In genomic region chr3:141235661-141236171, GRCh38 we compare ENCODE assay signal across 17 cellular contexts. TPM values are rescaled to one million over a fixed set of nuclear protein-coding genes. Genes with fewer than 3 reads are reported as not detected.
DNase-seq lines count a peak whose midpoint lies in the region; ATAC-seq, FAIRE-seq and TF ChIP-seq lines count a peak whose summit lies in the region.
"Had no signal": no experiment of that assay in that cellular context is flagged by ENCODE, and none has a peak within 500 bp of the region (broad histone marks: within the 10 kb centered on the region; RNA-seq: fewer than 3 reads in every experiment).

No MANE protein-coding gene starts in this region.

- ATAC-seq in HepG2, result peak; percentile 70
- ATAC-seq in natural killer cell treated with Interleukin-12 subunit alpha and Interleukin-12 subunit beta and Interleukin-15 and Interleukin-18, amount 100 ng/mL, for 72 hours, result no peak
- ATAC-seq: left cardiac atrium; SK-N-SH treated with all-trans-retinoic acid at 6 μM for 48 hours; stimulated activated naive CD8-positive, alpha-beta T cell treated with anti-CD3 and anti-CD28 coated beads, Interleukin-15, amount 100 ng/mL, for 72 hours had no signal

- H3K4me3 Mint-ChIP-seq in activated T-helper 2 cell treated with anti-CD3 and anti-CD28 coated beads, Interferon-gamma antibody, Interleukin-2, Interleukin-4, amounts not matched to agents 10 μg/mL and 5 μg/mL and 100 μg/mL, durations not matched to agents 14 hours and 24 hours and 36 hours (ENCODE audit: low read depth), result no peak overlapping the region
- H3K4me3 Mint-ChIP-seq in natural killer cell treated with Interleukin-12 subunit alpha and Interleukin-12 subunit beta and Interleukin-15 and Interleukin-18, amount 100 ng/mL, for 72 hours, result no peak overlapping the region

- CTCF ChIA-PET in HepG2 (lab: Yijun Ruan, JAX; ENCODE audit: low intra/inter-chr PET ratio, low total read pairs), result interaction anchor here (1.4 to 1.8 kb wide), 2 partner anchors 20 to 43 kb away, joined by 14 to 15 read pairs; no protein-coding TSS in a partner anchor

- H3K27me3 ChIP-seq in HepG2 (ENCODE audit: control insufficient read depth in 1 of 2, insufficient read depth in 2 of 2, low read length in 2 of 2) (no peaks in the 10 kb centered on the region), MG63 (no peaks in the 10 kb centered on the region), GM23248 (replicated peaks; ENCODE audit: insufficient read depth) (no peaks in the 10 kb centered on the region)
- H3K27me3 ChIP-seq: uterus had no signal

- no peaks in the 10 kb centered on the region for H3K9me3 Mint-ChIP-seq in activated T-helper 2 cell treated with anti-CD3 and anti-CD28 coated beads, Interferon-gamma antibody, Interleukin-2, Interleukin-4, amounts not matched to agents 10 μg/mL and 5 μg/mL and 100 μg/mL, durations not matched to agents 14 hours and 24 hours and 36 hours
- no peaks in the 10 kb centered on the region for H3K9me3 Mint-ChIP-seq in natural killer cell treated with Interleukin-12 subunit alpha and Interleukin-12 subunit beta and Interleukin-15 and Interleukin-18, amount 100 ng/mL, for 72 hours
- H3K9me3 Mint-ChIP-seq: stimulated activated naive CD8-positive, alpha-beta T cell treated with anti-CD3 and anti-CD28 coated beads, Interleukin-15, amount 100 ng/mL, for 72 hours had no signal

- H3K9me2 ChIP-seq in GM23248 (ENCODE audit: insufficient read depth), result no peaks in the 10 kb centered on the region

- peaks cover 12% of the 10 kb centered on the region for H3F3A ChIP-seq in GM23248 (ENCODE audit: insufficient read depth)

- no peaks in the 10 kb centered on the region for H3K9me3 ChIP-seq in HepG2 (ENCODE audit: low read length)
- H3K9me3 ChIP-seq in MG63, result no peaks in the 10 kb centered on the region
- H3K9me3 ChIP-seq in GM23248 (ENCODE audit: low read depth), result no peaks in the 10 kb centered on the region
- H3K9me3 ChIP-seq: prostate gland, uterus had no signal

- H4K20me1 ChIP-seq in HepG2 (ENCODE audit: insufficient read depth, low read length) (no peaks in the 10 kb centered on the region), GM23248 (ENCODE audit: insufficient read depth) (no peaks in the 10 kb centered on the region)

- no peaks in the 10 kb centered on the region for H3K79me2 ChIP-seq in HepG2 (ENCODE audit: insufficient read depth, low read length)
- H3K79me2 ChIP-seq in GM23248 (ENCODE audit: insufficient read depth), result no peaks in the 10 kb centered on the region

- H3K27ac Mint-ChIP-seq in activated T-helper 2 cell treated with anti-CD3 and anti-CD28 coated beads, Interferon-gamma antibody, Interleukin-2, Interleukin-4, amounts not matched to agents 10 μg/mL and 5 μg/mL and 100 μg/mL, durations not matched to agents 14 hours and 24 hours and 36 hours, result peak overlapping the region; percentile 64
- H3K27ac Mint-ChIP-seq in natural killer cell treated with Interleukin-12 subunit alpha and Interleukin-12 subunit beta and Interleukin-15 and Interleukin-18, amount 100 ng/mL, for 72 hours, result no peak overlapping the region

- BruUV-seq in HepG2 (replicated peaks; lab: Mats Ljungman, UMichigan), result no TSS peak

- H3K27me3 Mint-ChIP-seq in activated T-helper 2 cell treated with anti-CD3 and anti-CD28 coated beads, Interferon-gamma antibody, Interleukin-2, Interleukin-4, amounts not matched to agents 10 μg/mL and 5 μg/mL and 100 μg/mL, durations not matched to agents 14 hours and 24 hours and 36 hours (ENCODE audit: low read depth), result no peaks in the 10 kb centered on the region
- H3K27me3 Mint-ChIP-seq in natural killer cell treated with Interleukin-12 subunit alpha and Interleukin-12 subunit beta and Interleukin-15 and Interleukin-18, amount 100 ng/mL, for 72 hours, result peaks cover 0 to 3% of the 10 kb centered on the region in 2 donors
- H3K27me3 Mint-ChIP-seq: stimulated activated naive CD8-positive, alpha-beta T cell treated with anti-CD3 and anti-CD28 coated beads, Interleukin-15, amount 100 ng/mL, for 72 hours had no signal

- H3K4me1 ChIP-seq in HepG2 (ENCODE audit: insufficient read depth, low read length) (peaks cover 72% of the 10 kb centered on the region), GM23248 (ENCODE audit: insufficient read depth) (peaks cover 19% of the 10 kb centered on the region)
- H3K4me1 ChIP-seq: prostate gland, uterus had no signal

- H3K36me3 ChIP-seq in HepG2 (replicated peaks in 1 of 2; ENCODE audit: control insufficient read depth in 1 of 2, insufficient read depth in 2 of 2, low read length in 2 of 2), result no peaks in the 10 kb centered on the region
- peaks cover 27% of the 10 kb centered on the region for H3K36me3 ChIP-seq in MG63
- H3K36me3 ChIP-seq in GM23248 (ENCODE audit: low read depth), result no peaks in the 10 kb centered on the region
- H3K36me3 ChIP-seq: prostate gland, uterus had no signal

- DNase-seq in ACHN (peak; percentile 39), HepG2 (ENCODE audit: low spot score) (peak; percentile 87), MG63 (no peak), GM23248 (no peak), posterior vena cava (ENCODE audit: low spot score) (no peak)
- no peak for DNase-seq in activated T-helper 2 cell treated with anti-CD3 and anti-CD28 coated beads, Interferon-gamma antibody, Interleukin-2, Interleukin-4, amounts not matched to agents 10 μg/mL and 5 μg/mL and 100 μg/mL, durations not matched to agents 14 hours and 24 hours and 36 hours (ENCODE audit: low spot score)
- DNase-seq in natural killer cell treated with Interleukin-12 subunit alpha and Interleukin-12 subunit beta and Interleukin-15 and Interleukin-18, amount 100 ng/mL, for 72 hours (ENCODE audit: low spot score), result no peak
- DNase-seq: activated naive CD4-positive, alpha-beta T cell treated with anti-CD3 and anti-CD28 coated beads, Interleukin-2, amount 50 U/mL, for 16 hours; hypothalamus; left cardiac atrium; NCI-H2081; NCI-H526; stimulated activated naive CD8-positive, alpha-beta T cell treated with anti-CD3 and anti-CD28 coated beads, Interleukin-15, amount 100 ng/mL, for 72 hours; uterus had no signal

- H3K4me2 ChIP-seq in HepG2 (ENCODE audit: low read depth, low read length), result peak overlapping the region; percentile 52
- no peak overlapping the region for H3K4me2 ChIP-seq in GM23248 (ENCODE audit: unreplicated experiment)

- H3K36me3 Mint-ChIP-seq in activated T-helper 2 cell treated with anti-CD3 and anti-CD28 coated beads, Interferon-gamma antibody, Interleukin-2, Interleukin-4, amounts not matched to agents 10 μg/mL and 5 μg/mL and 100 μg/mL, durations not matched to agents 14 hours and 24 hours and 36 hours (ENCODE audit: low read depth), result peaks cover 62% of the 10 kb centered on the region
- no peaks in the 10 kb centered on the region for H3K36me3 Mint-ChIP-seq in natural killer cell treated with Interleukin-12 subunit alpha and Interleukin-12 subunit beta and Interleukin-15 and Interleukin-18, amount 100 ng/mL, for 72 hours

- TF ChIP-seq CTCF in GM12875 (IDR thresholded peaks at IDR 0.05; ENCODE audit: borderline replicate concordance, insufficient read depth, low read depth, low read length), result peak; percentile 33
- peak; percentile 90 for TF ChIP-seq CTCF in HepG2 (CRISPR knock-in tag; IDR thresholded peaks at IDR 0.05)

- H2AFZ ChIP-seq in HepG2 (ENCODE audit: low read length), result no peak overlapping the region
- no peak overlapping the region for H2AFZ ChIP-seq in GM23248

- intact Hi-C loops in activated T-helper 2 cell treated with anti-CD3 and anti-CD28 coated beads, Interferon-gamma antibody, Interleukin-2, Interleukin-4, amounts not matched to agents 10 μg/mL and 5 μg/mL and 100 μg/mL, durations not matched to agents 14 hours and 24 hours and 36 hours (cut with micrococcal nuclease), result loop anchor here (2.0 kb wide), 1 partner anchor 317 kb away; no protein-coding TSS in a partner anchor
- intact Hi-C loops in HepG2 (cut with micrococcal nuclease; ENCODE audit: unreplicated experiment), result loop anchor here (1.0 to 5.0 kb wide), 3 partner anchors 21 to 222 kb away; no protein-coding TSS in a partner anchor
- intact Hi-C loops in posterior vena cava (cut with DNase I), result no loop called here

- no peak for TF ChIP-seq EP300 in HepG2 (IDR thresholded peaks at IDR 0.05; ENCODE audit: low read depth in 2 of 2, low read length in 2 of 2)
- no peak for TF ChIP-seq EP300 in HepG2 (CRISPR knock-in tag; IDR thresholded peaks at IDR 0.05; ENCODE audit: borderline replicate concordance)

- H3K27ac ChIP-seq in HepG2 (ENCODE audit: extremely low read length, insufficient read depth, low read length) (peak overlapping the region; percentile 52), GM23248 (no peak overlapping the region)
- H3K27ac ChIP-seq: prostate gland, uterus had no signal

- H3K4me1 Mint-ChIP-seq in activated T-helper 2 cell treated with anti-CD3 and anti-CD28 coated beads, Interferon-gamma antibody, Interleukin-2, Interleukin-4, amounts not matched to agents 10 μg/mL and 5 μg/mL and 100 μg/mL, durations not matched to agents 14 hours and 24 hours and 36 hours (ENCODE audit: low read depth), result peaks cover 77% of the 10 kb centered on the region
- peaks cover 54 to 64% of the 10 kb centered on the region in 2 donors for H3K4me1 Mint-ChIP-seq in natural killer cell treated with Interleukin-12 subunit alpha and Interleukin-12 subunit beta and Interleukin-15 and Interleukin-18, amount 100 ng/mL, for 72 hours (ENCODE audit: low read depth in 2 of 2)

- peak; percentile 84 for TF ChIP-seq RAD21 in HepG2 (CRISPR knock-in tag; IDR thresholded peaks at IDR 0.05)

- in situ Hi-C loops in ACHN (cut with HindIII; ENCODE audit: low pct_ligation_motif_present, low pct_unique_long_range_greater_than_20kb, low sequenced_read_pairs) (no loop called here), HepG2 (cut with HindIII; ENCODE audit: extremely low pct_ligation_motif_present, low pct_unique_long_range_greater_than_20kb) (loop anchor here (5.0 kb wide), 1 partner anchor 37 kb away; no protein-coding TSS in a partner anchor), GM23248 (cut with MboI) (no loop called here)

- 0 out of 2 replicates have a peak overlapping the region, but pooled peaks have one; percentile 1 for H3K9ac ChIP-seq in HepG2 (ENCODE audit: insufficient read depth, low read depth, low read length)
- H3K9ac ChIP-seq in GM23248, result no peak overlapping the region

- peak; percentile 98 for FAIRE-seq in HepG2 (lab: Jason Lieb, UNC)

- POLR2A ChIA-PET in HepG2 (lab: Yijun Ruan, JAX), result no interaction called here

- no peak for TF ChIP-seq POLR2A in HepG2 (IDR thresholded peaks at IDR 0.05; ENCODE audit: insufficient read depth in 1 of 2, low read depth in 2 of 2, low read length in 2 of 2)

- H3K4me3 ChIP-seq in GM12875 (ENCODE audit: low read depth, low read length) (no peak overlapping the region), HepG2 (replicated peaks in 1 of 3; ENCODE audit: insufficient read depth in 1 of 3, low read depth in 2 of 3, low read length in 3 of 3) (peak overlapping the region in 1 of 3 experiments; percentile 21; a peak in 1 of 6 replicates), MG63 (no peak overlapping the region), GM23248 (no peak overlapping the region)
- H3K4me3 ChIP-seq: prostate gland, uterus had no signal

- WGBS in HepG2 (ENCODE audit: low lambda C conversion rate), result 3% methylated on average over 6 of the region's 10 CpGs
- 84 to 93% methylated on average over 10 of the region's 10 CpGs for WGBS in GM23248 (ENCODE audit: low coverage in 1 of 2, low lambda C conversion rate in 2 of 2, missing lambda C conversion rate in 2 of 2), 2 experiments

RNA-seq across cellular contexts. Expression of gene PXYLP1, which starts 4.1 kb away (rescaled TPM):
- 57.2 and 66.0 TPM in 2 replicates for total RNA-seq in activated T-helper 2 cell treated with anti-CD3 and anti-CD28 coated beads, Interferon-gamma antibody, Interleukin-2, Interleukin-4, amounts not matched to agents 10 μg/mL and 5 μg/mL and 100 μg/mL, durations not matched to agents 14 hours and 24 hours and 36 hours
- total RNA-seq in HepG2 (2016; rRNA removed; fragmentation: Illumina TruSeq; extraction: Trizol) (6.4 and 8.1 TPM in 2 replicates), posterior vena cava (10 to 100 TPM; 11.0 to 13.8 TPM)
- total RNA-seq in HepG2 (2016; cell fraction: cytosol; rRNA removed; fragmentation: Illumina TruSeq; extraction: Trizol; ENCODE audit: low read depth), result 3.5 and 4.5 TPM in 2 replicates
- 8.4 and 8.5 TPM in 2 replicates for total RNA-seq in HepG2 (2016; cell fraction: insoluble cytoplasmic fraction; rRNA removed; fragmentation: Illumina TruSeq; extraction: Trizol)
- 6.6 and 9.0 TPM in 2 replicates for total RNA-seq in HepG2 (2016; cell fraction: membrane; rRNA removed; fragmentation: Illumina TruSeq; extraction: Trizol)
- total RNA-seq in HepG2 (2016; cell fraction: nucleus; rRNA removed; fragmentation: Illumina TruSeq; extraction: Trizol), result 13.1 and 13.2 TPM in 2 replicates
- polyA plus RNA-seq in HepG2 (2011; rRNA removed) (4.9 and 5.7 TPM in 2 replicates), GM23248 (2016; fragmentation: Nextera tagmentation; extraction: Ambion mirVana) (18.7 and 19.7 TPM in 2 replicates)
- 3.5 and 3.6 TPM in 2 replicates for polyA plus RNA-seq in HepG2 (2011; cell fraction: cytosol; rRNA removed)
- 6.9 and 7.8 TPM in 2 replicates for polyA plus RNA-seq in HepG2 (2011; cell fraction: nucleus; rRNA removed)
- polyA plus RNA-seq in HepG2 (2012), result 5.2 and 6.5 TPM in 2 replicates
- polyA plus RNA-seq in HepG2 (2016; cell fraction: cytosol; fragmentation: Illumina TruSeq; extraction: Trizol; ENCODE audit: low read depth), result 5.3 and 5.5 TPM in 2 replicates
- 7.7 and 8.6 TPM in 2 replicates for polyA plus RNA-seq in HepG2 (2016; cell fraction: insoluble cytoplasmic fraction; fragmentation: Illumina TruSeq; extraction: Trizol; ENCODE audit: low read depth)
- polyA plus RNA-seq in HepG2 (2016; cell fraction: membrane; fragmentation: Illumina TruSeq; extraction: Trizol; ENCODE audit: low read depth), result 5.3 and 5.7 TPM in 2 replicates
- polyA plus RNA-seq in HepG2 (2016; cell fraction: nucleus; fragmentation: Illumina TruSeq; extraction: Trizol; ENCODE audit: insufficient read depth, low read depth), result 15.5 and 16.4 TPM in 2 replicates
- 5.3 and 8.0 TPM in 2 replicates for polyA minus RNA-seq in HepG2 (2011; rRNA and poly(A)+ RNA removed; ENCODE audit: low replicate concordance)
- polyA minus RNA-seq in HepG2 (2011; cell fraction: cytosol; rRNA and poly(A)+ RNA removed), result 3.1 and 4.8 TPM in 2 replicates
- 6.4 and 9.3 TPM in 2 replicates for polyA minus RNA-seq in HepG2 (2011; cell fraction: nucleus; rRNA and poly(A)+ RNA removed)
- 39.1 and 40.5 TPM in 2 replicates for total RNA-seq in MG63 (2014; rRNA removed; shearing (Covaris generic); ENCODE audit: low replicate concordance)
- total RNA-seq in GM23248 (2014; rRNA removed; shearing (Covaris generic)), result 12.5 and 15.8 TPM in 2 replicates
- 10 to 100 TPM in 1 of 2 donors, 1 to 10 TPM in 1; 6.3 to 15.2 TPM for total RNA-seq in natural killer cell treated with Interleukin-12 subunit alpha and Interleukin-12 subunit beta and Interleukin-15 and Interleukin-18, amount 100 ng/mL, for 72 hours

Comparison
In these comparisons a context has a peak if more than half of its experiments do, and no peak if none do; other contexts are left out.
1. DNase-seq: peak in ACHN (single experiment) and HepG2 (single experiment); none in activated T-helper 2 cell treated with anti-CD3 and anti-CD28 coated beads, Interferon-gamma antibody, Interleukin-2, Interleukin-4, amounts not matched to agents 10 μg/mL and 5 μg/mL and 100 μg/mL, durations not matched to agents 14 hours and 24 hours and 36 hours (single experiment), MG63 (single experiment), GM23248 (single experiment), posterior vena cava (single experiment) and natural killer cell treated with Interleukin-12 subunit alpha and Interleukin-12 subunit beta and Interleukin-15 and Interleukin-18, amount 100 ng/mL, for 72 hours (single experiment).
2. intact Hi-C loops: an anchor here in activated T-helper 2 cell treated with anti-CD3 and anti-CD28 coated beads, Interferon-gamma antibody, Interleukin-2, Interleukin-4, amounts not matched to agents 10 μg/mL and 5 μg/mL and 100 μg/mL, durations not matched to agents 14 hours and 24 hours and 36 hours (2.0 kb wide) and HepG2 (1.0 to 5.0 kb wide); none called in posterior vena cava.